Comparison of ENCODE assay signal across 8 cellular contexts in genomic region chr19:10000171-10000826, GRCh38.
A peak's percentile ranks its signal among the peaks of the same experiment; 100 is the strongest.
DNase-seq lines count a peak whose midpoint lies in the region; ATAC-seq and TF ChIP-seq lines count a peak whose summit lies in the region.

No MANE protein-coding gene starts in this region.

- TF ChIP-seq CTCF in LNCAP (IDR thresholded peaks at IDR 0.05): peak; percentile 82

- DNase-seq in EH (ENCODE audit: low read depth): peak; percentile 80
- DNase-seq in T-helper 2 cell: peak; percentile 16 to 59 (median 51)
- peak; percentile 46 for DNase-seq in amniotic stem cell (lab: John Stamatoyannopoulos, UW)
- peak in 37 of 51 donors; percentile 1 to 62 (median 23) for DNase-seq in hypothalamus (lab: John Stamatoyannopoulos, UW)
- DNase-seq in stimulated activated CD4-positive, alpha-beta T cell treated with anti-CD3 and anti-CD28 coated beads, Interleukin-15, amount 100 ng/mL, for 24 hours: peak; percentile 79

- ATAC-seq in HG03025 (IDR thresholded peaks at IDR 0.05; ENCODE audit: low FRiP score, unreplicated experiment) (no peak), GM21381 (IDR thresholded peaks at IDR 0.05; ENCODE audit: unreplicated experiment) (no peak)

Comparison
In these comparisons a context has a peak if more than half of its experiments do, and no peak if none do; other contexts are left out.
1. DNase-seq: peak in every context shown above with its lines; median percentile 80 in EH; 79 in stimulated activated CD4-positive, alpha-beta T cell treated with anti-CD3 and anti-CD28 coated beads, Interleukin-15, amount 100 ng/mL, for 24 hours; 51 in T-helper 2 cell; 46 in amniotic stem cell; 23 in hypothalamus.